In genomic region chr17:75289832-75290337, GRCh38 we compare ENCODE assay signal across 1 cellular context.
A peak's percentile ranks its signal among the peaks of the same experiment; 100 is the strongest.
TF ChIP-seq lines count a peak whose summit lies in the region.

No MANE protein-coding gene starts in this region.

TF ChIP-seq in H1, 55 proteins besides CTCF, POLR2A, EP300 and RAD21:
- 0 out of 2 replicates have a peak, but pooled peaks have one; percentile 15 for TF ChIP-seq MAX (IDR thresholded peaks at IDR 0.05)
- TF ChIP-seq EGR1 (IDR thresholded peaks at IDR 0.05; ENCODE audit: borderline replicate concordance, low read depth, low read length), result no peak
- TF ChIP-seq ATF3 (IDR thresholded peaks at IDR 0.05; ENCODE audit: insufficient read depth, low read depth, low read length), result 0 out of 2 replicates have a peak, but pooled peaks have one; percentile 12
- no peak for TF ChIP-seq TCF12 (IDR thresholded peaks at IDR 0.05; ENCODE audit: low read depth, low read length)
